Comparison of ENCODE assay signal across 8 cellular contexts in the genomic region with DNA sequence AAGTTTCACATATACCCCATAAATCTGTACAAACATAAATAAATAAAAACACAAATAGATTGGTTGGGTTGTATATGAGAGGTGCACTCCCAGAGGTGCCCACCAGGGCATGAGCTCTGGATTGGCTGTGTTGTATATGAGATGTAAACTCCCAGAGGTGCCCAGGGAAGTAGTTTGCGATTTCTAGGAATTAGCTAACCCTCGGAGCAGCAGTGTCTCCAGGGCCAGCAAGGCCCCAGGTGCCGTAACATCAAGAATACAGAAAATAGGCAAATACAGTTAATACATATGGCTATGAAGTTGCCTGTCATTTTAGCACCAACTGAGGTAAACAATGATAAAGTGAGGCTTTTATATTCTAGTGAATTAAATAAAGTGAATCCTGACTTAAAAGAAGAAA. TPM values are rescaled to one million over a fixed set of nuclear protein-coding genes. Genes with fewer than 3 reads are reported as not detected.
DNase-seq lines count a peak whose midpoint lies in the region; ATAC-seq, FAIRE-seq and TF ChIP-seq lines count a peak whose summit lies in the region.

No MANE protein-coding gene starts in this region.

- intact Hi-C loops in PC-9 (cut with micrococcal nuclease; ENCODE audit: unreplicated experiment): loop anchor here (10.0 kb wide), 1 partner anchor 304 kb away; a partner anchor contains a TSS

- H3K4me3 ChIP-seq in PC-9 (no peak overlapping the region), fibroblast of villous mesenchyme (ENCODE audit: low read depth, low read length) (no peak overlapping the region)

- CTCF ChIA-PET in PC-9 (lab: Charles Lee): interaction anchor here (0.6 kb wide), 1 partner anchor 151 kb away, joined by 5 read pairs; no protein-coding TSS in a partner anchor

- H3K4me1 ChIP-seq in PC-9 (replicated peaks; ENCODE audit: insufficient read depth): peaks cover 23% of the 10 kb centered on the region

- H3K36me3 Mint-ChIP-seq in activated T-cell treated with anti-CD3 and anti-CD28 coated beads, Interleukin-2, amount 50 U/mL, for 24 hours (ENCODE audit: low read depth): no peaks in the 10 kb centered on the region

- peak; percentile 65 for TF ChIP-seq CTCF in PC-9 (conservative IDR thresholded peaks at IDR 0.05)
- TF ChIP-seq CTCF in fibroblast of villous mesenchyme (IDR thresholded peaks at IDR 0.05; ENCODE audit: insufficient read depth, low read depth, low read length): peak; percentile 56

- peak; percentile 29 for FAIRE-seq in A204.1 (lab: Jason Lieb, UNC)

- DNase-seq in GM03348 (ENCODE audit: low spot score): peak; percentile 12
- no peak for DNase-seq in PC-9
- DNase-seq in fibroblast of villous mesenchyme (ENCODE audit: low read depth): no peak
- DNase-seq in activated T-cell treated with anti-CD3 and anti-CD28 coated beads, Interleukin-2, amount 50 U/mL, for 24 hours: no peak

- H3K27ac Mint-ChIP-seq in activated T-cell treated with anti-CD3 and anti-CD28 coated beads, Interleukin-2, amount 50 U/mL, for 24 hours: no peak overlapping the region

- H3K9me3 Mint-ChIP-seq in activated T-cell treated with anti-CD3 and anti-CD28 coated beads, Interleukin-2, amount 50 U/mL, for 24 hours: no peaks in the 10 kb centered on the region

- BruUV-seq in PC-9 (replicated peaks; lab: Mats Ljungman, UMichigan): no TSS peak

- no peaks in the 10 kb centered on the region for H4K20me1 ChIP-seq in PC-9 (ENCODE audit: insufficient read depth)

- no peaks in the 10 kb centered on the region for H3K36me3 ChIP-seq in PC-9 (ENCODE audit: low read depth)

- no peak overlapping the region for H3K27ac ChIP-seq in PC-9

- no peaks in the 10 kb centered on the region for H3K9me3 ChIP-seq in PC-9 (ENCODE audit: insufficient read depth, low read depth)

- H3K79me2 ChIP-seq in PC-9 (ENCODE audit: low read depth): no peaks in the 10 kb centered on the region

- H3K4me1 Mint-ChIP-seq in activated T-cell treated with anti-CD3 and anti-CD28 coated beads, Interleukin-2, amount 50 U/mL, for 24 hours (ENCODE audit: low read depth): peaks cover 18% of the 10 kb centered on the region

- H3K27me3 ChIP-seq in PC-9 (ENCODE audit: insufficient read depth, low read depth): no peaks in the 10 kb centered on the region

- H3K4me2 ChIP-seq in PC-9: no peak overlapping the region

- H3K27me3 Mint-ChIP-seq in activated T-cell treated with anti-CD3 and anti-CD28 coated beads, Interleukin-2, amount 50 U/mL, for 24 hours: peaks cover 7% of the 10 kb centered on the region

- H3K4me3 Mint-ChIP-seq in activated T-cell treated with anti-CD3 and anti-CD28 coated beads, Interleukin-2, amount 50 U/mL, for 24 hours: no peak overlapping the region

- ATAC-seq in HG03095 (IDR thresholded peaks at IDR 0.05; ENCODE audit: unreplicated experiment): no peak
- no peak for ATAC-seq in GM18502 (IDR thresholded peaks at IDR 0.05; ENCODE audit: poor library complexity, unreplicated experiment)
- ATAC-seq in HG02870 (IDR thresholded peaks at IDR 0.05; ENCODE audit: unreplicated experiment): no peak

- H3K9me2 ChIP-seq in PC-9 (ENCODE audit: insufficient read depth): no peaks in the 10 kb centered on the region

- POLR2A ChIA-PET in PC-9 (lab: Charles Lee; ENCODE audit: unreplicated experiment): no interaction called here

- H2AFZ ChIP-seq in PC-9: no peak overlapping the region

- peaks cover 32% of the 10 kb centered on the region for H3F3A ChIP-seq in PC-9 (ENCODE audit: insufficient read depth, low read depth)

RNA-seq across cellular contexts. Expression of a gene that starts 5.4 kb away (rescaled TPM):
- total RNA-seq in PC-9 (2021) (14.5 and 14.7 TPM in 2 replicates), fibroblast of villous mesenchyme (41.9 and 69.1 TPM in 2 replicates)

RNA-seq across cellular contexts. Expression of a gene that starts 14.9 kb away (rescaled TPM):
- total RNA-seq in PC-9 (2021) (9.6 and 13.5 TPM in 2 replicates), fibroblast of villous mesenchyme (24.2 and 40.6 TPM in 2 replicates)
